ENCODE assay signal across 12 cellular contexts in the genomic region with DNA sequence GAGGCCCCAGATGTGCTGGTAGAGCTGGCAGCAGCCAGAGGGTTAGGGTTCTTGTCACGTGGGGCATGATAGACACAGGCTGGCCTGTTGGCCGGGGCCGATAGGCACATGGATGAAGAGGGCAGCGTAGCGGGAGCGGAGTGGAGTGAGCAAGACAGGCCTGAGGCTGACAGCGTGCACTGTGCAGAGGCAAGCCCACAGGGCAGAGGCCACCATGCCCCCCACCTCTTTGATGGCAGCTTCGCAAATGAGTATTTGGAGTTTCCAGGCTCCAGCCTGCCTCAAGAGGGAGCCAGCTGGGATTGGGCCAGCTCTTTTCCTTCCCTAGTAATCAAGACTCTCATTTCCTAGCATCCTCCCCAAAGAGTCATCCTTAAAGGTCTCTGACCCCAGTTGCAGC. TPM values are rescaled to one million over a fixed set of nuclear protein-coding genes. Genes with fewer than 3 reads are reported as not detected.
A peak's percentile ranks its signal among the peaks of the same experiment; 100 is the strongest.
DNase-seq lines count a peak whose midpoint lies in the region; ATAC-seq and TF ChIP-seq lines count a peak whose summit lies in the region.
"Had no signal": no experiment of that assay in that cellular context is flagged by ENCODE, and none has a peak within 500 bp of the region (broad histone marks: within the 10 kb centered on the region; RNA-seq: fewer than 3 reads in every experiment).

No MANE protein-coding gene starts in this region.

- peak overlapping the region; percentile 36 for H3K4ac ChIP-seq in IMR-90 (ENCODE audit: low read depth, low read length)

- POLR2A ChIA-PET in IMR-90 (lab: Charles Lee; ENCODE audit: unreplicated experiment), result no interaction called here
- POLR2A ChIA-PET in activated CD8-positive, alpha-beta T cell treated with anti-CD3 and anti-CD28 coated beads for 36 hours (lab: Charles Lee), result interaction anchor here (1.1 kb wide), 1 partner anchor 54 kb away, joined by 4 read pairs; no protein-coding TSS in a partner anchor

- ATAC-seq in IMR-90 (ENCODE audit: low read depth), result peak; percentile 16
- peak in 3 of 4 donors; percentile 12 to 22 (median 13) for ATAC-seq in right lobe of liver
- ATAC-seq in activated CD8-positive, alpha-beta T cell treated with anti-CD3 and anti-CD28 coated beads for 36 hours, result no peak
- ATAC-seq in GM18498 (IDR thresholded peaks at IDR 0.05; ENCODE audit: unreplicated experiment), result no peak
- no peak for ATAC-seq in HG03108 (IDR thresholded peaks at IDR 0.05; ENCODE audit: unreplicated experiment)
- ATAC-seq: body of pancreas had no signal

- H3K23ac ChIP-seq in IMR-90 (ENCODE audit: low read depth, low read length), result no peak overlapping the region

- H3K27me3 ChIP-seq in IMR-90 (ENCODE audit: control insufficient read depth, insufficient read depth, low read length) (no peaks in the 10 kb centered on the region), right lobe of liver (no peaks in the 10 kb centered on the region), vagina (no peaks in the 10 kb centered on the region)
- H3K27me3 ChIP-seq: body of pancreas had no signal

- intact Hi-C loops in IMR-90 (cut with micrococcal nuclease), result loop anchor here (5.0 kb wide), 1 partner anchor 161 kb away; no protein-coding TSS in a partner anchor
- intact Hi-C loops in right lobe of liver (cut with DNase I), result loop anchor here in 1 of 2 donors (5.0 kb wide), 1 partner anchor 56 kb away; no protein-coding TSS in a partner anchor
- intact Hi-C loops in activated CD8-positive, alpha-beta T cell treated with anti-CD3 and anti-CD28 coated beads for 36 hours (cut with micrococcal nuclease), result no loop called here
- intact Hi-C loops in vagina (cut with DNase I), result loop anchor here (5.0 kb wide), 1 partner anchor 56 kb away; no protein-coding TSS in a partner anchor

- H4K20me1 ChIP-seq in IMR-90 (ENCODE audit: insufficient read depth, low read length), result no peaks in the 10 kb centered on the region

- no peak overlapping the region for H3K14ac ChIP-seq in IMR-90 (replicated peaks; ENCODE audit: low read depth, low read length)

- H3K4me3 Mint-ChIP-seq in activated CD8-positive, alpha-beta T cell treated with anti-CD3 and anti-CD28 coated beads for 36 hours, result no peak overlapping the region
- H3K4me3 Mint-ChIP-seq: activated T-cell treated with anti-CD3 and anti-CD28 coated beads, Interleukin-2, amount 50 U/mL, for 24 hours had no signal

- H2BK20ac ChIP-seq in IMR-90 (ENCODE audit: low read depth, low read length), result no peak overlapping the region

- H3K56ac ChIP-seq in IMR-90 (ENCODE audit: extremely low read depth, insufficient read depth, low read length), result no peak overlapping the region

- CTCF ChIA-PET in IMR-90 (lab: Yijun Ruan, JAX), result interaction anchor here (0.6 to 3.5 kb wide), 12 partner anchors 9 to 214 kb away, joined by 3 to 35 read pairs (median 3); no protein-coding TSS in a partner anchor
- CTCF ChIA-PET in activated CD8-positive, alpha-beta T cell treated with anti-CD3 and anti-CD28 coated beads for 36 hours (lab: Charles Lee), result interaction anchor here (0.9 to 23.4 kb wide), 13 partner anchors 8 to 214 kb away, joined by 3 to 1285 read pairs (median 4); partner anchors contain the start of genes NUAK2 and RBBP5

- TF ChIP-seq CTCF in AG09309 (IDR thresholded peaks at IDR 0.05; ENCODE audit: control insufficient read depth, insufficient read depth, low read depth, low read length, missing control alignments), result peak; percentile 18
- peak; percentile 28; the same call in 1 of the 2 replicates for TF ChIP-seq CTCF in IMR-90 (conservative IDR thresholded peaks at IDR 0.05; ENCODE audit: low read depth, low read length)
- peak in 2 of 4 donors; percentile 13 for TF ChIP-seq CTCF in right lobe of liver (IDR thresholded peaks at IDR 0.05)
- TF ChIP-seq CTCF in activated CD8-positive, alpha-beta T cell treated with anti-CD3 and anti-CD28 coated beads for 36 hours (IDR thresholded peaks at IDR 0.05), result no peak
- no peak for TF ChIP-seq CTCF in vagina (IDR thresholded peaks at IDR 0.05)

- no peaks in the 10 kb centered on the region for H3K27me3 Mint-ChIP-seq in activated CD8-positive, alpha-beta T cell treated with anti-CD3 and anti-CD28 coated beads for 36 hours
- H3K27me3 Mint-ChIP-seq: activated T-cell treated with anti-CD3 and anti-CD28 coated beads, Interleukin-2, amount 50 U/mL, for 24 hours had no signal

- peak overlapping the region; percentile 42 for H2AK9ac ChIP-seq in IMR-90 (replicated peaks; ENCODE audit: low read depth, low read length, poor library complexity)

- H4K5ac ChIP-seq in IMR-90 (ENCODE audit: low read depth, low read length), result no peak overlapping the region

- no peaks in the 10 kb centered on the region for H3K9me3 ChIP-seq in IMR-90 (ENCODE audit: control insufficient read depth, insufficient read depth, low read length)
- no peaks in the 10 kb centered on the region for H3K9me3 ChIP-seq in right lobe of liver
- no peaks in the 10 kb centered on the region for H3K9me3 ChIP-seq in vagina
- H3K9me3 ChIP-seq: body of pancreas had no signal

- TF ChIP-seq POLR2A in IMR-90 (IDR thresholded peaks at IDR 0.05; ENCODE audit: low read depth, low read length), result no peak
- TF ChIP-seq POLR2A in right lobe of liver (IDR thresholded peaks at IDR 0.05), result no peak
- no peak for TF ChIP-seq POLR2A in vagina (IDR thresholded peaks at IDR 0.05)

- in situ Hi-C loops in IMR-90 (cut with MboI; ENCODE audit: low sequenced_read_pairs), result loop anchor here (10.0 to 25.0 kb wide), 2 partner anchors 214 to 459 kb away; no protein-coding TSS in a partner anchor

- no peak overlapping the region for H3K4me2 ChIP-seq in IMR-90 (ENCODE audit: low read depth, low read length)

- H3K4me1 ChIP-seq in IMR-90 (ENCODE audit: control insufficient read depth, insufficient read depth, low read length) (peaks cover 15% of the 10 kb centered on the region), right lobe of liver (peaks cover 0 to 3% (median 0%) of the 10 kb centered on the region in 4 donors), vagina (peaks cover 41% of the 10 kb centered on the region)

- peaks cover 2% of the 10 kb centered on the region; the same call in 1 of the 2 replicates for H3K36me3 ChIP-seq in IMR-90 (ENCODE audit: control insufficient read depth, insufficient read depth, low read length)
- H3K36me3 ChIP-seq in right lobe of liver, result no peaks in the 10 kb centered on the region
- H3K36me3 ChIP-seq in vagina, result no peaks in the 10 kb centered on the region

- no peak overlapping the region for H4K8ac ChIP-seq in IMR-90 (ENCODE audit: low read depth in 2 of 2, low read length in 2 of 2)

- no peak overlapping the region for H3K18ac ChIP-seq in IMR-90 (ENCODE audit: low read depth, low read length)

- peaks cover 11% of the 10 kb centered on the region for H3K9me1 ChIP-seq in IMR-90 (ENCODE audit: insufficient read depth, low read length)

- no peak for DNase-seq in AG09309 (ENCODE audit: low read depth)
- DNase-seq in IMR-90, result peak; percentile 64
- peak; percentile 89 for DNase-seq in dermis blood vessel endothelial cell
- no peak for DNase-seq in right lobe of liver
- DNase-seq in activated CD8-positive, alpha-beta T cell treated with anti-CD3 and anti-CD28 coated beads for 36 hours, result no peak
- DNase-seq in vagina (ENCODE audit: extremely low spot score in 2 of 2), result no peak
- DNase-seq: activated T-cell treated with anti-CD3 and anti-CD28 coated beads, Interleukin-2, amount 50 U/mL, for 24 hours; COR-L47; NCI-H1694 had no signal

- H3K27ac ChIP-seq in IMR-90 (ENCODE audit: insufficient read depth, low read length), result no peak overlapping the region
- no peak overlapping the region for H3K27ac ChIP-seq in right lobe of liver
- H3K27ac ChIP-seq in vagina, result no peak overlapping the region

- no peak overlapping the region; the same call in 1 of the 2 replicates for H2BK120ac ChIP-seq in IMR-90 (ENCODE audit: low read depth, low read length)

- TF ChIP-seq RAD21 in IMR-90 (IDR thresholded peaks at IDR 0.05; ENCODE audit: low read length), result no peak

- no peak overlapping the region for H4K91ac ChIP-seq in IMR-90 (ENCODE audit: insufficient read depth, low read depth, low read length)

- H3K4me1 Mint-ChIP-seq in activated CD8-positive, alpha-beta T cell treated with anti-CD3 and anti-CD28 coated beads for 36 hours (ENCODE audit: low read depth), result peaks cover 22% of the 10 kb centered on the region

- peak overlapping the region; percentile 56 for H2AFZ ChIP-seq in IMR-90 (replicated peaks; ENCODE audit: low read length, poor library complexity)

- H3K27ac Mint-ChIP-seq in activated CD8-positive, alpha-beta T cell treated with anti-CD3 and anti-CD28 coated beads for 36 hours, result no peak overlapping the region
- H3K27ac Mint-ChIP-seq: activated T-cell treated with anti-CD3 and anti-CD28 coated beads, Interleukin-2, amount 50 U/mL, for 24 hours had no signal

- H3K9me3 Mint-ChIP-seq in activated CD8-positive, alpha-beta T cell treated with anti-CD3 and anti-CD28 coated beads for 36 hours, result no peaks in the 10 kb centered on the region
- H3K9me3 Mint-ChIP-seq: activated T-cell treated with anti-CD3 and anti-CD28 coated beads, Interleukin-2, amount 50 U/mL, for 24 hours had no signal

- H3K9ac ChIP-seq in IMR-90 (ENCODE audit: low read depth, low read length), result no peak overlapping the region

- peak overlapping the region; percentile 92 for H2AK5ac ChIP-seq in IMR-90 (ENCODE audit: low read depth, low read length)

- no peak overlapping the region for H2BK15ac ChIP-seq in IMR-90 (ENCODE audit: low read depth, low read length)

- dilution Hi-C loops in IMR-90 (cut with HindIII; ENCODE audit: low sequenced_read_pairs, unreplicated experiment), result no loop called here

- H3K79me1 ChIP-seq in IMR-90 (ENCODE audit: low read depth in 1 of 2, low read length in 2 of 2), result peaks cover 3% of the 10 kb centered on the region in 2 experiments; a peak in 2 of 4 replicates

- no peaks in the 10 kb centered on the region for H3K36me3 Mint-ChIP-seq in activated CD8-positive, alpha-beta T cell treated with anti-CD3 and anti-CD28 coated beads for 36 hours (ENCODE audit: low read depth)

- BruUV-seq in IMR-90 (replicated peaks; lab: Mats Ljungman, UMichigan), result no TSS peak

- WGBS in IMR-90 (ENCODE audit: extremely low coverage in 2 of 2, insufficient read length in 1 of 2), 2 experiments, result 85% methylated on average over 5 of the region's 8 CpGs; no CpG with 5 or more reads in 1 of the 2 experiments
- 77% methylated on average over 5 of the region's 8 CpGs for WGBS in right lobe of liver (ENCODE audit: insufficient coverage, low coverage, low lambda C conversion rate, missing lambda C conversion rate)

- H2BK5ac ChIP-seq in IMR-90 (ENCODE audit: low read depth, low read length, poor library complexity, severe bottlenecking), result no peak overlapping the region

- H3K4me3 ChIP-seq in AG09309 (ENCODE audit: control insufficient read depth, low read depth, low read length) (no peak overlapping the region), IMR-90 (ENCODE audit: insufficient read depth, low read depth, low read length) (no peak overlapping the region), right lobe of liver (no peak overlapping the region), vagina (no peak overlapping the region)
- H3K4me3 ChIP-seq: body of pancreas had no signal

RNA-seq across cellular contexts. Expression of gene TMCC2, which starts 43.5 kb away (rescaled TPM):
- 2.0 and 2.2 TPM in 2 replicates for total RNA-seq in IMR-90 (2012; rRNA removed)
- polyA plus RNA-seq in IMR-90 (2012; rRNA removed), result 4.2 and 4.6 TPM in 2 replicates
- polyA plus RNA-seq in IMR-90 (2012; cell fraction: cytosol; rRNA removed), result 4.5 and 5.0 TPM in 2 replicates
- polyA plus RNA-seq in IMR-90 (2012; cell fraction: nucleus; rRNA removed; ENCODE audit: low replicate concordance), result 4.4 and 7.7 TPM in 2 replicates
- 1.7 and 1.9 TPM in 2 replicates for total RNA-seq in dermis blood vessel endothelial cell
- 1 to 10 TPM in 1 of 6 experiments, under 1 TPM in 5; 0.14 to 5.9 (median 0.30) TPM for total RNA-seq in right lobe of liver
- total RNA-seq in activated CD8-positive, alpha-beta T cell treated with anti-CD3 and anti-CD28 coated beads for 36 hours, result 1 to 10 TPM; 6.6 to 7.1 TPM
- total RNA-seq in vagina, result 4.9 TPM

RNA-seq across cellular contexts. Expression of gene NUAK2, which starts 50.3 kb away (rescaled TPM):
- total RNA-seq in IMR-90 (2012; rRNA removed) (7.2 and 8.1 TPM in 2 replicates), dermis blood vessel endothelial cell (4.6 and 5.0 TPM in 2 replicates), right lobe of liver (1 to 10 TPM in 5 of 6 experiments, under 1 TPM in 1; 0.88 to 5.1 (median 2.1) TPM), vagina (49.6 TPM)
- polyA plus RNA-seq in IMR-90 (2012; rRNA removed), result 17.6 and 18.7 TPM in 2 replicates
- polyA plus RNA-seq in IMR-90 (2012; cell fraction: cytosol; rRNA removed), result 12.3 and 18.8 TPM in 2 replicates
- 22.8 and 32.1 TPM in 2 replicates for polyA plus RNA-seq in IMR-90 (2012; cell fraction: nucleus; rRNA removed; ENCODE audit: low replicate concordance)
- total RNA-seq in activated CD8-positive, alpha-beta T cell treated with anti-CD3 and anti-CD28 coated beads for 36 hours, result 1 to 10 TPM; 1.9 TPM

RNA-seq across cellular contexts. Expression of gene DSTYK, which starts 59.8 kb away (rescaled TPM):
- total RNA-seq in IMR-90 (2012; rRNA removed), result 18.3 and 19.2 TPM in 2 replicates
- polyA plus RNA-seq in IMR-90 (2012; rRNA removed), result 7.2 and 8.0 TPM in 2 replicates
- polyA plus RNA-seq in IMR-90 (2012; cell fraction: cytosol; rRNA removed), result 2.9 and 3.2 TPM in 2 replicates
- polyA plus RNA-seq in IMR-90 (2012; cell fraction: nucleus; rRNA removed; ENCODE audit: low replicate concordance), result 1.8 and 5.1 TPM in 2 replicates
- 14.9 and 15.1 TPM in 2 replicates for total RNA-seq in dermis blood vessel endothelial cell
- total RNA-seq in right lobe of liver, result 1 to 10 TPM; 2.5 to 2.9 (median 2.6) TPM
- 10 to 100 TPM; 10.0 to 10.7 TPM for total RNA-seq in activated CD8-positive, alpha-beta T cell treated with anti-CD3 and anti-CD28 coated beads for 36 hours
- total RNA-seq in vagina, result 12.0 TPM

Comparison
In these comparisons a context has a peak if more than half of its experiments do, and no peak if none do; other contexts are left out.
1. DNase-seq: peak in IMR-90 (single experiment) and dermis blood vessel endothelial cell (single experiment); none in AG09309 (single experiment), right lobe of liver (0 of 3), activated CD8-positive, alpha-beta T cell treated with anti-CD3 and anti-CD28 coated beads for 36 hours (single experiment) and vagina (0 of 2).
2. CTCF ChIP-seq: peak in AG09309 (single experiment) and IMR-90 (single experiment); none in activated CD8-positive, alpha-beta T cell treated with anti-CD3 and anti-CD28 coated beads for 36 hours (single experiment) and vagina (0 of 3).
3. ATAC-seq: peak in IMR-90 (single experiment) and right lobe of liver (3 of 4); none in activated CD8-positive, alpha-beta T cell treated with anti-CD3 and anti-CD28 coated beads for 36 hours (single experiment), GM18498 (single experiment) and HG03108 (single experiment).